Comparison of ENCODE assay signal across 14 cellular contexts in the genomic region with DNA sequence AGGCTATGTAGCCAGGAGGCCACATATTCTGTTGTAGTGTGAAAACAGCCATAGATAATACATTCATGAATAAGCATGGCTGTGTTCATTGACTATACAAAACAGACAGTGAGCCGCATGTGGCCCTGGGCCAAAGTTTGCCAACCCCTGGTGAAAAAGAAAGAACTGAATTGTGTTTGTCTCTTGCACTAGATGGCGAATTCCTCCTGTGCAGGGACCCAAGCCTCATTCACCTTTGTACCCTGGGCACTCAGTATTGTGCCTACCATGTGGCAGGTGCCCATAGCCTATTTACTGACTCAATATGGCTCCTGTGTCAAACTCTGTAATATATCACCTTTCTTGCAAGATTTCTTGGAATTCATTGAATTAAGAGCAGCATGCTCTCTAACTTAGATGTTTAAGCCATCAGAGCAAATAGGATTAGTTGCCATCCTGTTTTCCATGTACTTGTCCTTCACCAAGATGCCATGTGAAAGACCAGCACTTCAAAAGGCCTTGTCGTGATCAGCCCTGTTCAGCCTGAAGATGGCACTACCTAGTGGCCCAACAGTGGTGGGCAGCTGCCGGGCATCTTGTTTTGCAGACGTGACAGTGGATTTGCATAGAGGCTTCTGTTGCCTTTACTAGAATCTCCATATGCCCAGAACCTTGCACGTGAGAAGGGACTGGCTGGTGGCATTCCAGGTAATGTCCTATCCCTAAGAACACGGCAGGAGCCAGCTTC. TPM values are rescaled to one million over a fixed set of nuclear protein-coding genes. Genes with fewer than 3 reads are reported as not detected.
DNase-seq lines count a peak whose midpoint lies in the region; ATAC-seq and TF ChIP-seq lines count a peak whose summit lies in the region.
"Had no signal": no experiment of that assay in that cellular context is flagged by ENCODE, and none has a peak within 500 bp of the region (broad histone marks: within the 10 kb centered on the region; RNA-seq: fewer than 3 reads in every experiment).

No MANE protein-coding gene starts in this region.

- H3K27ac Mint-ChIP-seq in naive thymus-derived CD4-positive, alpha-beta T cell = peak overlapping the region in 1 of 9 donors; percentile 10
- H3K27ac Mint-ChIP-seq: activated CD4-positive, alpha-beta T cell treated with anti-CD3 and anti-CD28 coated beads, Interleukin-2, amount 10 ng/mL, durations not matched to agents 7 days and 5 days; neural progenitor cell had no signal

- H3K36me3 ChIP-seq in SK-N-SH (replicated peaks in 1 of 2; ENCODE audit: control insufficient read depth in 1 of 2, insufficient read depth in 2 of 2, low read length in 1 of 2) (no peaks in the 10 kb centered on the region), transverse colon (no peaks in the 10 kb centered on the region)
- H3K36me3 ChIP-seq in naive thymus-derived CD4-positive, alpha-beta T cell (ENCODE audit: control insufficient read depth in 2 of 3, insufficient read depth in 3 of 3, low read length in 3 of 3) = no peaks in the 10 kb centered on the region
- H3K36me3 ChIP-seq: neural progenitor cell, uterus had no signal

- H3K27me3 Mint-ChIP-seq in naive thymus-derived CD4-positive, alpha-beta T cell = no peaks in the 10 kb centered on the region
- H3K27me3 Mint-ChIP-seq: activated CD4-positive, alpha-beta T cell treated with anti-CD3 and anti-CD28 coated beads, Interleukin-2, amount 10 ng/mL, durations not matched to agents 7 days and 5 days had no signal

- no peaks in the 10 kb centered on the region for H3K9me3 ChIP-seq in SK-N-SH
- no peaks in the 10 kb centered on the region for H3K9me3 ChIP-seq in transverse colon
- H3K9me3 ChIP-seq in naive thymus-derived CD4-positive, alpha-beta T cell (ENCODE audit: control insufficient read depth in 2 of 3, low read length in 3 of 3) = no peaks in the 10 kb centered on the region
- H3K9me3 ChIP-seq: uterus had no signal

- CTCF ChIA-PET in SK-N-SH (lab: Yijun Ruan, JAX) = no interaction called here
- CTCF ChIA-PET in naive thymus-derived CD4-positive, alpha-beta T cell (lab: Charles Lee) = interaction anchor here (0.8 to 3.4 kb wide), 2 partner anchors 25 to 164 kb away, joined by 3 to 25 read pairs; no protein-coding TSS in a partner anchor

- no peak for DNase-seq in SK-N-SH
- DNase-seq in RPMI7951 (ENCODE audit: low read depth) = peak; percentile 15
- DNase-seq in foreskin keratinocyte = no peak
- peak; percentile 27 for DNase-seq in transverse colon
- DNase-seq in OCI-M2 (lab: John Stamatoyannopoulos, UW; ENCODE audit: unreplicated experiment) = no peak
- DNase-seq in naive thymus-derived CD4-positive, alpha-beta T cell = no peak
- DNase-seq: effector CD8-positive, alpha-beta T cell; left cardiac atrium; uterus had no signal

- ATAC-seq in SK-N-SH treated with all-trans-retinoic acid at 6 μM for 48 hours = no peak; the same call in 2 of the 3 replicates
- no peak for ATAC-seq in foreskin keratinocyte
- no peak for ATAC-seq in GM18861 (IDR thresholded peaks at IDR 0.05; ENCODE audit: unreplicated experiment)
- ATAC-seq in naive thymus-derived CD4-positive, alpha-beta T cell = no peak

- WGBS in SK-N-SH (ENCODE audit: low lambda C conversion rate) = 76% methylated on average over 6 of the region's 7 CpGs
- WGBS in transverse colon (ENCODE audit: low coverage in 1 of 2), 2 donors = 75 to 83% methylated on average over 1 to 7 of the region's 7 CpGs

- in situ Hi-C loops in transverse colon (cut with MboI; ENCODE audit: low pct_ligation_motif_present in 1 of 4, low pct_unique_long_range_greater_than_20kb in 1 of 4, low sequenced_read_pairs in 3 of 4) = loop anchor here in 1 of 4 donors (25.0 kb wide), 1 partner anchor 154 kb away; no protein-coding TSS in a partner anchor

- H3K4me2 ChIP-seq in SK-N-SH = no peak overlapping the region
- H3K4me2 ChIP-seq: neural progenitor cell had no signal

- H3K79me2 ChIP-seq in SK-N-SH (ENCODE audit: insufficient read depth) = no peaks in the 10 kb centered on the region

- no peak overlapping the region for H2AFZ ChIP-seq in SK-N-SH (ENCODE audit: low read depth)
- H2AFZ ChIP-seq: neural progenitor cell had no signal

- no peak overlapping the region for H3K27ac ChIP-seq in SK-N-SH (ENCODE audit: low read depth in 2 of 2, low read length in 1 of 2)
- H3K27ac ChIP-seq in foreskin keratinocyte = no peak overlapping the region
- no peak overlapping the region for H3K27ac ChIP-seq in transverse colon
- no peak overlapping the region for H3K27ac ChIP-seq in naive thymus-derived CD4-positive, alpha-beta T cell (ENCODE audit: low read depth, low read length)
- H3K27ac ChIP-seq: neural progenitor cell, SK-N-MC, uterus had no signal

- no peak for TF ChIP-seq RAD21 in SK-N-SH (IDR thresholded peaks at IDR 0.05; ENCODE audit: low read length)

- H3K27me3 ChIP-seq in SK-N-SH (ENCODE audit: insufficient read depth) = no peaks in the 10 kb centered on the region
- H3K27me3 ChIP-seq in foreskin keratinocyte = peaks cover 5% of the 10 kb centered on the region
- H3K27me3 ChIP-seq in transverse colon = no peaks in the 10 kb centered on the region
- no peaks in the 10 kb centered on the region for H3K27me3 ChIP-seq in naive thymus-derived CD4-positive, alpha-beta T cell (ENCODE audit: control insufficient read depth in 2 of 2, insufficient read depth in 2 of 2, low read length in 2 of 2)
- H3K27me3 ChIP-seq: neural progenitor cell, uterus had no signal

- no peaks in the 10 kb centered on the region for H3K9me2 ChIP-seq in SK-N-SH

- H3K4me3 ChIP-seq in SK-N-SH (ENCODE audit: low read depth in 2 of 2, low read length in 1 of 2) = no peak overlapping the region
- H3K4me3 ChIP-seq in transverse colon = no peak overlapping the region
- H3K4me3 ChIP-seq in naive thymus-derived CD4-positive, alpha-beta T cell (ENCODE audit: low read length) = no peak overlapping the region
- H3K4me3 ChIP-seq: neural progenitor cell, SK-N-MC, uterus had no signal

- no peak overlapping the region for H3K9ac ChIP-seq in SK-N-SH
- H3K9ac ChIP-seq: neural progenitor cell had no signal

- intact Hi-C loops in transverse colon (cut with DNase I; ENCODE audit: low total_unique reads) = no loop called here
- intact Hi-C loops in naive thymus-derived CD4-positive, alpha-beta T cell (cut with micrococcal nuclease) = loop anchor here (1.0 to 5.0 kb wide), 8 partner anchors 45 to 1574 kb away; no protein-coding TSS in a partner anchor

- peaks cover 11 to 22% (median 19%) of the 10 kb centered on the region in 7 donors for H3K4me1 Mint-ChIP-seq in naive thymus-derived CD4-positive, alpha-beta T cell

- no peaks in the 10 kb centered on the region for H4K20me1 ChIP-seq in SK-N-SH (ENCODE audit: insufficient read depth)

- TF ChIP-seq EP300 in SK-N-SH (IDR thresholded peaks at IDR 0.05; ENCODE audit: borderline replicate concordance in 1 of 2, low read depth in 1 of 2, low read length in 1 of 2) = no peak
- TF ChIP-seq EP300 in transverse colon (IDR thresholded peaks at IDR 0.05; ENCODE audit: low read depth) = no peak

- POLR2A ChIA-PET in SK-N-SH (lab: Yijun Ruan, JAX) = no interaction called here
- POLR2A ChIA-PET in naive thymus-derived CD4-positive, alpha-beta T cell (lab: Charles Lee) = no interaction called here

- H3K9me3 Mint-ChIP-seq in naive thymus-derived CD4-positive, alpha-beta T cell = no peaks in the 10 kb centered on the region
- H3K9me3 Mint-ChIP-seq: activated CD4-positive, alpha-beta T cell treated with anti-CD3 and anti-CD28 coated beads, Interleukin-2, amount 10 ng/mL, durations not matched to agents 7 days and 5 days had no signal

- peaks cover 0 to 3% of the 10 kb centered on the region in 2 experiments; a peak in 1 of 4 replicates for H3K4me1 ChIP-seq in SK-N-SH (ENCODE audit: control insufficient read depth in 1 of 2, insufficient read depth in 2 of 2, low read depth in 1 of 2, low read length in 1 of 2)
- H3K4me1 ChIP-seq in foreskin keratinocyte = no peaks in the 10 kb centered on the region
- H3K4me1 ChIP-seq in transverse colon = no peaks in the 10 kb centered on the region
- H3K4me1 ChIP-seq in naive thymus-derived CD4-positive, alpha-beta T cell (ENCODE audit: control insufficient read depth in 2 of 2, insufficient read depth in 2 of 2, low read length in 2 of 2) = peaks cover 0 to 10% of the 10 kb centered on the region in 2 donors
- H3K4me1 ChIP-seq: neural progenitor cell, uterus had no signal

- H3K4me3 Mint-ChIP-seq in naive thymus-derived CD4-positive, alpha-beta T cell = no peak overlapping the region
- H3K4me3 Mint-ChIP-seq: activated CD4-positive, alpha-beta T cell treated with anti-CD3 and anti-CD28 coated beads, Interleukin-2, amount 10 ng/mL, durations not matched to agents 7 days and 5 days; neural progenitor cell had no signal

- TF ChIP-seq CTCF in SK-N-SH (IDR thresholded peaks at IDR 0.05) (peak; percentile 21; the same call in 1 of the 2 replicates), foreskin keratinocyte (conservative IDR thresholded peaks at IDR 0.05) (peak; percentile 27), transverse colon (IDR thresholded peaks at IDR 0.05) (no peak)

- H3K36me3 Mint-ChIP-seq in naive thymus-derived CD4-positive, alpha-beta T cell = peaks cover 0 to 9% (median 0%) of the 10 kb centered on the region in 5 donors
- H3K36me3 Mint-ChIP-seq: neural progenitor cell had no signal

- no peaks in the 10 kb centered on the region for H3F3A ChIP-seq in SK-N-SH (replicated peaks; ENCODE audit: insufficient read depth)

- TF ChIP-seq POLR2A in transverse colon (IDR thresholded peaks at IDR 0.05) = no peak

TF ChIP-seq in SK-N-SH, 30 proteins besides CTCF, POLR2A, EP300 and RAD21 (continues in another document):
- no peak for TF ChIP-seq POLR2AphosphoS5 (IDR thresholded peaks at IDR 0.05; ENCODE audit: low read depth, low read length)
- no peak for TF ChIP-seq NFIC (IDR thresholded peaks at IDR 0.05; ENCODE audit: borderline replicate concordance)

TF ChIP-seq in SK-N-SH treated with all-trans-retinoic acid at 6 μM for 48 hours, 23 proteins besides CTCF, POLR2A, EP300 and RAD21:
- TF ChIP-seq ZNF565 (CRISPR knock-in tag; conservative IDR thresholded peaks at IDR 0.05; ENCODE audit: low read depth) (no peak), PPARA (CRISPR knock-in tag; IDR thresholded peaks at IDR 0.05; ENCODE audit: borderline replicate concordance) (no peak), ISL1 (CRISPR knock-in tag; IDR thresholded peaks at IDR 0.05) (no peak), OSR1 (CRISPR knock-in tag; IDR thresholded peaks at IDR 0.05) (no peak), ESRRG (CRISPR knock-in tag; IDR thresholded peaks at IDR 0.05) (no peak), BACH2 (CRISPR knock-in tag; IDR thresholded peaks at IDR 0.05; ENCODE audit: borderline replicate concordance) (no peak), GLIS3 (CRISPR knock-in tag; IDR thresholded peaks at IDR 0.05) (no peak)

RNA-seq across cellular contexts. Expression of gene CMTM7, which starts 50.9 kb away (rescaled TPM):
- polyA plus RNA-seq in SK-N-SH (2012; rRNA removed) (50.1 and 50.7 TPM in 2 replicates), foreskin keratinocyte (51.2 and 67.7 TPM in 2 replicates)
- polyA plus RNA-seq in SK-N-SH (2012; cell fraction: cytosol; rRNA removed) = 30.3 and 39.5 TPM in 2 replicates
- polyA plus RNA-seq in SK-N-SH (2012; cell fraction: nucleus; rRNA removed) = 32.9 and 62.3 TPM in 2 replicates
- total RNA-seq in RPMI7951 (2014; rRNA removed; shearing (Covaris generic)) = 24.5 and 26.2 TPM in 2 replicates
- total RNA-seq in foreskin keratinocyte (27.5 and 33.2 TPM in 2 replicates), transverse colon (10 to 100 TPM in 2 of 4 donors, 1 to 10 TPM in 2; 3.4 to 16.0 (median 7.1) TPM)
- total RNA-seq in naive thymus-derived CD4-positive, alpha-beta T cell = 10 to 100 TPM; 38.6 to 60.1 (median 49.5) TPM
- 100 to 1,000 TPM in 1 of 2 donors, 10 to 100 TPM in 1; 87.7 to 157 TPM for polyA plus RNA-seq in naive thymus-derived CD4-positive, alpha-beta T cell

Comparison
In these comparisons a context has a peak if more than half of its experiments do, and no peak if none do; other contexts are left out.
1. DNase-seq: peak in RPMI7951 (single experiment) and transverse colon (single experiment); none in SK-N-SH (single experiment), foreskin keratinocyte (0 of 2), OCI-M2 (single experiment) and naive thymus-derived CD4-positive, alpha-beta T cell (0 of 9).
2. CTCF ChIP-seq: peak in SK-N-SH (single experiment) and foreskin keratinocyte (single experiment); none in transverse colon (0 of 5).